In genomic region chr13:26034018-26034417, GRCh38 we compare ENCODE assay signal across 7 cellular contexts. TPM values are rescaled to one million over a fixed set of nuclear protein-coding genes. Genes with fewer than 3 reads are reported as not detected.
"Had no signal": no experiment of that assay in that cellular context is flagged by ENCODE, and none has a peak within 500 bp of the region (broad histone marks: within the 10 kb centered on the region; RNA-seq: fewer than 3 reads in every experiment).

No MANE protein-coding gene starts in this region.

- H3K27ac ChIP-seq: HL-60 had no signal

- DNase-seq: IMR-90, KBM-7 had no signal

- H3K36me3 Mint-ChIP-seq: IgD-negative memory B cell had no signal

- H3K4me3 ChIP-seq: K562 had no signal

- H3K4me1 Mint-ChIP-seq: IgD-negative memory B cell had no signal

- H3K27ac Mint-ChIP-seq: IgD-negative memory B cell had no signal

- H3K4me3 Mint-ChIP-seq: IgD-negative memory B cell had no signal

- ATAC-seq: HepG2, K562 had no signal

RNA-seq across cellular contexts. Expression of gene SHISA2, which starts 17.8 kb away (rescaled TPM):
- total RNA-seq: HepG2, HT-29, IMR-90, K562 had no signal
